ENCODE assay signal across 8 cellular contexts in genomic region chr10:102395677-102396197, GRCh38. TPM values are rescaled to one million over a fixed set of nuclear protein-coding genes. Genes with fewer than 3 reads are reported as not detected.
A peak's percentile ranks its signal among the peaks of the same experiment; 100 is the strongest.
DNase-seq lines count a peak whose midpoint lies in the region; ATAC-seq and TF ChIP-seq lines count a peak whose summit lies in the region.

Gene NFKB2 (plus strand): TSS chr10:102395705. CDS start chr10:102395960, 255 bp downstream.

- H3K9ac ChIP-seq in smooth muscle cell (ENCODE audit: low read depth), result peak within 1 kb of the TSS; percentile 99

- H3K36me3 ChIP-seq in iPS DF 6.9 (ENCODE audit: control insufficient read depth, insufficient read depth, low read length) (no peaks in the 10 kb centered on the region; the same call in 1 of the 2 replicates), smooth muscle cell (ENCODE audit: low read depth) (no peaks in the 10 kb centered on the region)

- no peak within 1 kb of the TSS for H2AFZ ChIP-seq in smooth muscle cell (ENCODE audit: low read depth)

- no peak for TF ChIP-seq CTCF in smooth muscle cell (IDR thresholded peaks at IDR 0.05; ENCODE audit: borderline replicate concordance, insufficient read depth, poor library complexity, severe bottlenecking)

- H3K9me3 ChIP-seq in iPS DF 6.9 (ENCODE audit: control insufficient read depth, insufficient read depth, low read length) (no peaks in the 10 kb centered on the region), smooth muscle cell (replicated peaks; ENCODE audit: low read depth) (no peaks in the 10 kb centered on the region)

- H3K36me3 Mint-ChIP-seq in activated CD4-positive, alpha-beta T cell treated with anti-CD3 and anti-CD28 coated beads for 36 hours (ENCODE audit: low read depth), result peaks cover 55% of the 10 kb centered on the region
- H3K36me3 Mint-ChIP-seq in activated naive CD8-positive, alpha-beta T cell treated with anti-CD3 and anti-CD28 coated beads, Interleukin-2, amount 10 ng/mL, durations not matched to agents 7 days and 5 days, result peaks cover 5% of the 10 kb centered on the region

- H3K27ac Mint-ChIP-seq in activated CD4-positive, alpha-beta T cell treated with anti-CD3 and anti-CD28 coated beads for 36 hours, result peak within 1 kb of the TSS; percentile 98
- peak within 1 kb of the TSS; percentile 96 for H3K27ac Mint-ChIP-seq in activated naive CD8-positive, alpha-beta T cell treated with anti-CD3 and anti-CD28 coated beads, Interleukin-2, amount 10 ng/mL, durations not matched to agents 7 days and 5 days

- DNase-seq in activated CD4-positive, alpha-beta T cell treated with anti-CD3 and anti-CD28 coated beads for 36 hours, result no peak
- no peak for DNase-seq in activated CD4-positive, alpha-beta T cell treated with anti-CD3 and anti-CD28 coated beads, Interleukin-2, amount 50 U/mL, for 4 hours
- DNase-seq in activated naive CD8-positive, alpha-beta T cell treated with anti-CD3 and anti-CD28 coated beads, Interleukin-2, amount 10 ng/mL, durations not matched to agents 7 days and 5 days, result peak; percentile 52
- DNase-seq in iPS DF 6.9 (ENCODE audit: low read depth, low spot score) (no peak), smooth muscle cell (lab: John Stamatoyannopoulos, UW; ENCODE audit: unreplicated experiment) (no peak), NK-92 (lab: John Stamatoyannopoulos, UW; ENCODE audit: unreplicated experiment) (no peak), NCI-H2196 treated with DMSO at 0.1 percent for 48 hours (lab: John Stamatoyannopoulos, UW; ENCODE audit: unreplicated experiment) (no peak), germinal center (ENCODE audit: low spot score) (no peak)

- peak within 1 kb of the TSS; percentile 94 for H3K4me2 ChIP-seq in smooth muscle cell

- H3K27ac ChIP-seq in iPS DF 6.9 (ENCODE audit: low read length), result no peak within 1 kb of the TSS
- peak within 1 kb of the TSS; percentile 100 for H3K27ac ChIP-seq in smooth muscle cell (ENCODE audit: low read depth)

- H3K9me3 Mint-ChIP-seq in activated CD4-positive, alpha-beta T cell treated with anti-CD3 and anti-CD28 coated beads for 36 hours (ENCODE audit: low read depth), result no peaks in the 10 kb centered on the region
- H3K9me3 Mint-ChIP-seq in activated naive CD8-positive, alpha-beta T cell treated with anti-CD3 and anti-CD28 coated beads, Interleukin-2, amount 10 ng/mL, durations not matched to agents 7 days and 5 days, result no peaks in the 10 kb centered on the region

- peaks cover 54% of the 10 kb centered on the region for H3K4me1 Mint-ChIP-seq in activated CD4-positive, alpha-beta T cell treated with anti-CD3 and anti-CD28 coated beads for 36 hours
- H3K4me1 Mint-ChIP-seq in activated naive CD8-positive, alpha-beta T cell treated with anti-CD3 and anti-CD28 coated beads, Interleukin-2, amount 10 ng/mL, durations not matched to agents 7 days and 5 days, result peaks cover 25% of the 10 kb centered on the region

- peaks cover 5% of the 10 kb centered on the region; the same call in 1 of the 2 replicates for H3K27me3 ChIP-seq in iPS DF 6.9 (ENCODE audit: control insufficient read depth, insufficient read depth, low read length)
- no peaks in the 10 kb centered on the region for H3K27me3 ChIP-seq in smooth muscle cell (ENCODE audit: low read depth)

- peaks cover 10% of the 10 kb centered on the region for H4K20me1 ChIP-seq in smooth muscle cell (ENCODE audit: low read depth)

- H3K4me1 ChIP-seq in iPS DF 6.9 (ENCODE audit: control insufficient read depth, insufficient read depth, low read length) (peaks cover 6% of the 10 kb centered on the region; the same call in 1 of the 2 replicates), smooth muscle cell (ENCODE audit: low read depth) (peaks cover 10% of the 10 kb centered on the region)

- peak within 1 kb of the TSS; percentile 55; the same call in 1 of the 2 replicates for H3K4me3 ChIP-seq in iPS DF 6.9 (ENCODE audit: low read length)
- peak within 1 kb of the TSS; percentile 69 for H3K4me3 ChIP-seq in smooth muscle cell

- intact Hi-C loops in activated CD4-positive, alpha-beta T cell treated with anti-CD3 and anti-CD28 coated beads for 36 hours (cut with DNase I, micrococcal nuclease), result loop anchor here (1.0 to 10.0 kb wide), 10 partner anchors 13 to 563 kb away; partner anchors contain the start of genes CUEDC2 (in 1 of the 2), ELOVL3 (in 1 of the 2), PITX3 (in 1 of the 2) and TRIM8 (in 1 of the 2)

- H3F3A ChIP-seq in smooth muscle cell (ENCODE audit: low read depth), result peaks cover 4% of the 10 kb centered on the region

- peak within 1 kb of the TSS; percentile 95 for H3K4me3 Mint-ChIP-seq in activated CD4-positive, alpha-beta T cell treated with anti-CD3 and anti-CD28 coated beads for 36 hours
- peak within 1 kb of the TSS; percentile 90 for H3K4me3 Mint-ChIP-seq in activated naive CD8-positive, alpha-beta T cell treated with anti-CD3 and anti-CD28 coated beads, Interleukin-2, amount 10 ng/mL, durations not matched to agents 7 days and 5 days

- ATAC-seq in activated CD4-positive, alpha-beta T cell treated with anti-CD3 and anti-CD28 coated beads for 36 hours, result no peak
- ATAC-seq in activated naive CD8-positive, alpha-beta T cell treated with anti-CD3 and anti-CD28 coated beads, Interleukin-2, amount 10 ng/mL, durations not matched to agents 7 days and 5 days (ENCODE audit: low read depth), result no peak

- no CpG with 5 or more reads among the region's 21 CpGs for WGBS in iPS DF 6.9 (ENCODE audit: insufficient coverage, insufficient read length)
- 7% methylated on average over 12 of the region's 21 CpGs for WGBS in smooth muscle cell (ENCODE audit: low lambda C conversion rate)

- no peaks in the 10 kb centered on the region for H3K27me3 Mint-ChIP-seq in activated CD4-positive, alpha-beta T cell treated with anti-CD3 and anti-CD28 coated beads for 36 hours
- H3K27me3 Mint-ChIP-seq in activated naive CD8-positive, alpha-beta T cell treated with anti-CD3 and anti-CD28 coated beads, Interleukin-2, amount 10 ng/mL, durations not matched to agents 7 days and 5 days, result peaks cover 1% of the 10 kb centered on the region

- CTCF ChIA-PET in activated CD4-positive, alpha-beta T cell treated with anti-CD3 and anti-CD28 coated beads for 36 hours (lab: Charles Lee), result interaction anchor here (0.7 to 7.6 kb wide), 12 partner anchors 8 to 467 kb away, joined by 3 to 67 read pairs (median 12); partner anchors contain the start of genes CUEDC2, ELOVL3, FBXL15 and PPRC1

- POLR2A ChIA-PET in activated CD4-positive, alpha-beta T cell treated with anti-CD3 and anti-CD28 coated beads for 36 hours (lab: Charles Lee), result interaction anchor here (0.6 to 2.0 kb wide), 10 partner anchors 12 to 243 kb away, joined by 3 to 10 read pairs (median 4); partner anchors contain the start of genes CUEDC2 and NOLC1
- POLR2A ChIA-PET in activated naive CD8-positive, alpha-beta T cell treated with anti-CD3 and anti-CD28 coated beads, Interleukin-2, amount 10 ng/mL, durations not matched to agents 7 days and 5 days (lab: Charles Lee), result interaction anchor here (0.6 to 5.0 kb wide), 8 partner anchors 9 to 165 kb away, joined by 3 to 39 read pairs (median 14); partner anchors contain the start of genes C10orf95, CUEDC2, FBXL15 and GBF1

- H3K79me2 ChIP-seq in smooth muscle cell (ENCODE audit: low read depth), result peaks cover 14% of the 10 kb centered on the region

RNA-seq across cellular contexts. Expression of gene NFKB2, which starts in this region (rescaled TPM):
- 100 to 1,000 TPM; 228 to 238 TPM for total RNA-seq in activated CD4-positive, alpha-beta T cell treated with anti-CD3 and anti-CD28 coated beads for 36 hours
- 100 to 1,000 TPM; 103 to 104 TPM for total RNA-seq in activated naive CD8-positive, alpha-beta T cell treated with anti-CD3 and anti-CD28 coated beads, Interleukin-2, amount 10 ng/mL, durations not matched to agents 7 days and 5 days
- 32.6 and 35.9 TPM in 2 replicates for total RNA-seq in smooth muscle cell
- polyA plus RNA-seq in smooth muscle cell, result 38.1 and 44.3 TPM in 2 replicates
